Comparison of ENCODE assay signal across 16 cellular contexts in the genomic region with DNA sequence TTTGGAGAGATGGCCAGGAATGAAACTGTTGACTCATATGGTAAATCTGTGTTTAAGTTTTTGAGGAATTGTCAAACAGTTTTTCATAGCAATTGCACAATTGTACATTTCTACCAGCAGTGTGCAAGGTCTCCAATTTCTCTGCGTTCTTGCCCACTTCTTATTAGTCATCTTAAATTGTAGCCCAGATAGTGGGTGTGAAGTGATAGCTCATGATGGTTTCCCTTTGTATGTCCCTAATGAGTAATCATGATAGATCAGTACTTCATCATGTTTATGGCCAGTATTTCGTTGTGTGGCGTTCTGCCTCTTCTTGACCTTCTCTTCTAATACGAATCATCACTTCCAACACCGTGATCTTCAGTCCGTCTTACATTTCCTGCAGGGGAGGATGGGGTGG.
DNase-seq lines count a peak whose midpoint lies in the region; ATAC-seq, FAIRE-seq and TF ChIP-seq lines count a peak whose summit lies in the region.
"Had no signal": no experiment of that assay in that cellular context is flagged by ENCODE, and none has a peak within 500 bp of the region (broad histone marks: within the 10 kb centered on the region; RNA-seq: fewer than 3 reads in every experiment).

No MANE protein-coding gene starts in this region.

- H3K14ac ChIP-seq in IMR-90 (replicated peaks; ENCODE audit: low read depth, low read length), result 0 out of 2 replicates have a peak overlapping the region, but pooled peaks have one; percentile 84
- H3K14ac ChIP-seq in mesenchymal stem cell (ENCODE audit: low read length in 2 of 2), result no peak overlapping the region

- H3K36me3 ChIP-seq in IMR-90 (ENCODE audit: control insufficient read depth, insufficient read depth, low read length) (peaks cover 56% of the 10 kb centered on the region), mesenchymal stem cell (ENCODE audit: control insufficient read depth in 1 of 2, insufficient read depth in 2 of 2, low read depth in 1 of 2, low read length in 2 of 2) (peaks cover 54 to 80% of the 10 kb centered on the region in 2 experiments), OCI-LY7 (ENCODE audit: insufficient read depth, low read length) (no peaks in the 10 kb centered on the region), HepG2 (replicated peaks in 1 of 2; ENCODE audit: control insufficient read depth in 1 of 2, insufficient read depth in 2 of 2, low read length in 2 of 2) (peaks cover 10 to 51% of the 10 kb centered on the region in 2 experiments)

- no CpG with 5 or more reads among the region's 6 CpGs for WGBS in IMR-90 (ENCODE audit: extremely low coverage in 2 of 2, insufficient read length in 1 of 2), 2 experiments
- no CpG with 5 or more reads among the region's 6 CpGs for WGBS in mesenchymal stem cell
- 94% methylated on average over 6 of the region's 6 CpGs for WGBS in HepG2 (ENCODE audit: low lambda C conversion rate)

- peaks cover 2% of the 10 kb centered on the region; the same call in 1 of the 2 replicates for H3K9me3 ChIP-seq in IMR-90 (ENCODE audit: control insufficient read depth, insufficient read depth, low read length)
- H3K9me3 ChIP-seq in mesenchymal stem cell (ENCODE audit: control insufficient read depth, low read length), result no peaks in the 10 kb centered on the region
- H3K9me3 ChIP-seq in OCI-LY7 (ENCODE audit: low read length), result no peaks in the 10 kb centered on the region
- no peaks in the 10 kb centered on the region for H3K9me3 ChIP-seq in HepG2 (ENCODE audit: low read length)

- in situ Hi-C loops in IMR-90 (cut with MboI; ENCODE audit: low sequenced_read_pairs), result no loop called here
- in situ Hi-C loops in HepG2 (cut with HindIII; ENCODE audit: extremely low pct_ligation_motif_present, low pct_unique_long_range_greater_than_20kb), result no loop called here

- peak overlapping the region; percentile 89; the same call in 1 of the 2 replicates for H2BK20ac ChIP-seq in IMR-90 (ENCODE audit: low read depth, low read length)

- H3K4me3 ChIP-seq in IMR-90 (ENCODE audit: insufficient read depth, low read depth, low read length), result no peak overlapping the region
- peak overlapping the region in 1 of 2 experiments; percentile 3 for H3K4me3 ChIP-seq in mesenchymal stem cell (ENCODE audit: insufficient read depth in 1 of 2, low read depth in 1 of 2, low read length in 2 of 2)
- H3K4me3 ChIP-seq in OCI-LY7 (ENCODE audit: low read depth, low read length, poor library complexity, severe bottlenecking), result no peak overlapping the region
- H3K4me3 ChIP-seq in HepG2 (replicated peaks in 1 of 3; ENCODE audit: insufficient read depth in 1 of 3, low read depth in 2 of 3, low read length in 3 of 3), result no peak overlapping the region

- H3K27me3 ChIP-seq in IMR-90 (ENCODE audit: control insufficient read depth, insufficient read depth, low read length), result no peaks in the 10 kb centered on the region
- H3K27me3 ChIP-seq in mesenchymal stem cell (ENCODE audit: control insufficient read depth in 1 of 2, insufficient read depth in 1 of 2, low read length in 2 of 2), result no peaks in the 10 kb centered on the region
- H3K27me3 ChIP-seq in HepG2 (ENCODE audit: control insufficient read depth in 1 of 2, insufficient read depth in 2 of 2, low read length in 2 of 2), result no peaks in the 10 kb centered on the region

- peaks cover 22% of the 10 kb centered on the region for H3K9me1 ChIP-seq in IMR-90 (ENCODE audit: insufficient read depth, low read length)

- H2BK15ac ChIP-seq in IMR-90 (ENCODE audit: low read depth, low read length) (no peak overlapping the region), mesenchymal stem cell (ENCODE audit: low read depth, poor library complexity, severe bottlenecking) (no peak overlapping the region)

- H3K4me2 ChIP-seq in IMR-90 (ENCODE audit: low read depth, low read length), result peak overlapping the region; percentile 87
- no peak overlapping the region for H3K4me2 ChIP-seq in mesenchymal stem cell (ENCODE audit: low read length, poor library complexity, severe bottlenecking)
- no peak overlapping the region for H3K4me2 ChIP-seq in OCI-LY7 (ENCODE audit: low read length)
- no peak overlapping the region for H3K4me2 ChIP-seq in HepG2 (ENCODE audit: low read depth, low read length)

- BruUV-seq in IMR-90 (replicated peaks; lab: Mats Ljungman, UMichigan), result no TSS peak
- no TSS peak for BruUV-seq in OCI-LY7 (replicated peaks; lab: Mats Ljungman, UMichigan)
- BruUV-seq in HepG2 (replicated peaks; lab: Mats Ljungman, UMichigan), result no TSS peak

- no peaks in the 10 kb centered on the region for H3K79me2 ChIP-seq in OCI-LY7 (ENCODE audit: insufficient read depth, low read depth, low read length)
- no peaks in the 10 kb centered on the region for H3K79me2 ChIP-seq in HepG2 (ENCODE audit: insufficient read depth, low read length)

- H4K20me1 ChIP-seq in IMR-90 (ENCODE audit: insufficient read depth, low read length), result peaks cover 11% of the 10 kb centered on the region
- H4K20me1 ChIP-seq in OCI-LY7 (ENCODE audit: insufficient read depth, low read length), result no peaks in the 10 kb centered on the region
- H4K20me1 ChIP-seq in HepG2 (ENCODE audit: insufficient read depth, low read length), result no peaks in the 10 kb centered on the region

- TF ChIP-seq RAD21 in IMR-90 (IDR thresholded peaks at IDR 0.05; ENCODE audit: low read length) (no peak), HepG2 (CRISPR knock-in tag; IDR thresholded peaks at IDR 0.05) (no peak)

- CTCF ChIA-PET in IMR-90 (lab: Yijun Ruan, JAX), result no interaction called here
- CTCF ChIA-PET in OCI-LY7 (lab: Charles Lee; ENCODE audit: unreplicated experiment), result no interaction called here
- CTCF ChIA-PET in HepG2 (lab: Yijun Ruan, JAX; ENCODE audit: low intra/inter-chr PET ratio, low total read pairs), result no interaction called here

- peak overlapping the region in 1 of 2 experiments; percentile 78; a peak in 1 of 4 replicates for H4K8ac ChIP-seq in IMR-90 (ENCODE audit: low read depth in 2 of 2, low read length in 2 of 2)
- no peak overlapping the region for H4K8ac ChIP-seq in mesenchymal stem cell (ENCODE audit: low read length)

- H3K23ac ChIP-seq in IMR-90 (ENCODE audit: low read depth, low read length) (peak overlapping the region; percentile 80; the same call in 1 of the 2 replicates), mesenchymal stem cell (ENCODE audit: low read length in 2 of 2) (no peak overlapping the region)

- H3K18ac ChIP-seq in IMR-90 (ENCODE audit: low read depth, low read length), result peak overlapping the region; percentile 96
- H3K18ac ChIP-seq in mesenchymal stem cell (ENCODE audit: low read depth in 1 of 2, low read length in 2 of 2), result no peak overlapping the region

- no peak overlapping the region for H2BK12ac ChIP-seq in mesenchymal stem cell (ENCODE audit: low read length in 2 of 2)

- H4K5ac ChIP-seq in IMR-90 (ENCODE audit: low read depth, low read length), result peak overlapping the region; percentile 86; the same call in 1 of the 2 replicates

- peaks cover 18% of the 10 kb centered on the region for H3K4me1 ChIP-seq in IMR-90 (ENCODE audit: control insufficient read depth, insufficient read depth, low read length)
- no peaks in the 10 kb centered on the region for H3K4me1 ChIP-seq in mesenchymal stem cell (ENCODE audit: control insufficient read depth, insufficient read depth, low read depth, low read length)
- no peaks in the 10 kb centered on the region for H3K4me1 ChIP-seq in OCI-LY7 (ENCODE audit: insufficient read depth, low read length, poor library complexity, severe bottlenecking)
- no peaks in the 10 kb centered on the region for H3K4me1 ChIP-seq in HepG2 (ENCODE audit: insufficient read depth, low read length)

- peaks cover 12 to 44% of the 10 kb centered on the region in 2 experiments; a peak in 2 of 4 replicates for H3K79me1 ChIP-seq in IMR-90 (ENCODE audit: low read depth in 1 of 2, low read length in 2 of 2)
- H3K79me1 ChIP-seq in mesenchymal stem cell (replicated peaks; ENCODE audit: low read length, poor library complexity, severe bottlenecking), result peaks cover 16% of the 10 kb centered on the region

- POLR2A ChIA-PET in IMR-90 (lab: Charles Lee; ENCODE audit: unreplicated experiment), result no interaction called here
- POLR2A ChIA-PET in OCI-LY7 (lab: Charles Lee), result no interaction called here
- POLR2A ChIA-PET in HepG2 (lab: Yijun Ruan, JAX), result no interaction called here

- no peak overlapping the region for H3K9ac ChIP-seq in IMR-90 (ENCODE audit: low read depth, low read length)
- H3K9ac ChIP-seq in mesenchymal stem cell (ENCODE audit: low read length), result peak overlapping the region; percentile 19
- H3K9ac ChIP-seq in HepG2 (ENCODE audit: insufficient read depth, low read depth, low read length), result no peak overlapping the region

- DNase-seq in AG20443 (ENCODE audit: low spot score), result peak; percentile 77
- DNase-seq in IMR-90, result peak; percentile 95
- DNase-seq in dedifferentiated amniotic fluid mesenchymal stem cell (ENCODE audit: extremely low spot score), result peak; percentile 64
- DNase-seq in mesenchymal stem cell, result peak; percentile 66
- no peak for DNase-seq in NCI-H1092 treated with DMSO at 0.1 percent for 48 hours (lab: John Stamatoyannopoulos, UW)
- no peak for DNase-seq in OCI-LY7 (ENCODE audit: low spot score)
- no peak for DNase-seq in substantia nigra (lab: John Stamatoyannopoulos, UW)
- DNase-seq in HepG2 (ENCODE audit: low spot score), result no peak
- DNase-seq: activated naive CD8-positive, alpha-beta T cell treated with anti-CD3 and anti-CD28 coated beads, Interleukin-2, amount 50 U/mL, for 24 hours; CD4-positive, CD25-positive, alpha-beta regulatory T cell; GOT3; left colon; naive thymus-derived CD4-positive, alpha-beta T cell; OCI-M1; stimulated activated naive CD4-positive, alpha-beta T cell had no signal

- H2BK120ac ChIP-seq in IMR-90 (ENCODE audit: low read depth, low read length), result peak overlapping the region; percentile 79
- no peak overlapping the region for H2BK120ac ChIP-seq in mesenchymal stem cell (ENCODE audit: low read depth, low read length)

- H3K4ac ChIP-seq in IMR-90 (ENCODE audit: low read depth, low read length) (peak overlapping the region; percentile 89; the same call in 1 of the 2 replicates), mesenchymal stem cell (ENCODE audit: low read depth in 1 of 2, low read length in 2 of 2) (no peak overlapping the region)

- H3K9me2 ChIP-seq in OCI-LY7 (ENCODE audit: insufficient read depth, low read length), result no peaks in the 10 kb centered on the region

- TF ChIP-seq EP300 in HepG2 (IDR thresholded peaks at IDR 0.05; ENCODE audit: low read depth in 2 of 2, low read length in 2 of 2) (no peak), HepG2 (CRISPR knock-in tag; IDR thresholded peaks at IDR 0.05; ENCODE audit: borderline replicate concordance) (no peak)

- H2AK9ac ChIP-seq in IMR-90 (replicated peaks; ENCODE audit: low read depth, low read length, poor library complexity), result no peak overlapping the region

- H3K27ac ChIP-seq in IMR-90 (ENCODE audit: insufficient read depth, low read length) (peak overlapping the region; percentile 84; the same call in 1 of the 2 replicates), mesenchymal stem cell (ENCODE audit: low read length, poor library complexity, severe bottlenecking) (no peak overlapping the region), OCI-LY7 (ENCODE audit: low read depth, low read length, poor library complexity, severe bottlenecking) (no peak overlapping the region), substantia nigra (ENCODE audit: low read depth, low read length, poor library complexity, severe bottlenecking) (no peak overlapping the region), HepG2 (ENCODE audit: extremely low read length, insufficient read depth, low read length) (no peak overlapping the region)

- no peak overlapping the region for H2AFZ ChIP-seq in IMR-90 (replicated peaks; ENCODE audit: low read length, poor library complexity)
- no peak overlapping the region for H2AFZ ChIP-seq in mesenchymal stem cell (ENCODE audit: low read depth, low read length)
- H2AFZ ChIP-seq in OCI-LY7 (ENCODE audit: low read length), result no peak overlapping the region
- H2AFZ ChIP-seq in HepG2 (ENCODE audit: low read length), result no peak overlapping the region

- dilution Hi-C loops in IMR-90 (cut with HindIII; ENCODE audit: low sequenced_read_pairs, unreplicated experiment), result no loop called here

- TF ChIP-seq CTCF in IMR-90 (conservative IDR thresholded peaks at IDR 0.05; ENCODE audit: low read depth, low read length) (0 out of 2 replicates have a peak, but pooled peaks have one; percentile 15), OCI-LY7 (conservative IDR thresholded peaks at IDR 0.05; ENCODE audit: low read length) (no peak), HepG2 (CRISPR knock-in tag; IDR thresholded peaks at IDR 0.05) (no peak)

- H4K91ac ChIP-seq in IMR-90 (ENCODE audit: insufficient read depth, low read depth, low read length) (no peak overlapping the region), mesenchymal stem cell (ENCODE audit: low read length) (no peak overlapping the region)

- H2BK5ac ChIP-seq in IMR-90 (ENCODE audit: low read depth, low read length, poor library complexity, severe bottlenecking), result peak overlapping the region; percentile 94
- no peak overlapping the region for H2BK5ac ChIP-seq in mesenchymal stem cell (ENCODE audit: low read depth, low read length, poor library complexity, severe bottlenecking)

- intact Hi-C loops in IMR-90 (cut with micrococcal nuclease) (no loop called here), OCI-LY7 (cut with micrococcal nuclease; ENCODE audit: unreplicated experiment) (no loop called here), HepG2 (cut with micrococcal nuclease; ENCODE audit: unreplicated experiment) (no loop called here)

- ATAC-seq in IMR-90 (ENCODE audit: low read depth) (peak; percentile 88), HepG2 (no peak)
- ATAC-seq: activated CD4-positive, CD25-positive, alpha-beta regulatory T cell treated with anti-CD3 and anti-CD28 coated beads, Interleukin-2, amount 50 U/mL, for 24 hours; activated naive CD8-positive, alpha-beta T cell treated with anti-CD3 and anti-CD28 coated beads, Interleukin-2, amount 50 U/mL, for 24 hours; left colon; naive thymus-derived CD4-positive, alpha-beta T cell had no signal

- TF ChIP-seq POLR2A in IMR-90 (IDR thresholded peaks at IDR 0.05; ENCODE audit: low read depth, low read length) (no peak), HepG2 (IDR thresholded peaks at IDR 0.05; ENCODE audit: insufficient read depth in 1 of 2, low read depth in 2 of 2, low read length in 2 of 2) (no peak)

- 0 out of 2 replicates have a peak overlapping the region, but pooled peaks have one; percentile 26 for H3K56ac ChIP-seq in IMR-90 (ENCODE audit: extremely low read depth, insufficient read depth, low read length)

- no peak for FAIRE-seq in HepG2 (lab: Jason Lieb, UNC)

- H2AK5ac ChIP-seq in IMR-90 (ENCODE audit: low read depth, low read length) (no peak overlapping the region), mesenchymal stem cell (ENCODE audit: low read length, severe bottlenecking) (no peak overlapping the region)

Comparison
In these comparisons a context has a peak if more than half of its experiments do, and no peak if none do; other contexts are left out.
1. DNase-seq: peak in AG20443 (single experiment), IMR-90 (single experiment), dedifferentiated amniotic fluid mesenchymal stem cell (single experiment) and mesenchymal stem cell (single experiment); none in NCI-H1092 treated with DMSO at 0.1 percent for 48 hours (single experiment), OCI-LY7 (single experiment), substantia nigra (0 of 49) and HepG2 (single experiment).